2 cellular contexts compared by ENCODE assay signal in the genomic region with DNA sequence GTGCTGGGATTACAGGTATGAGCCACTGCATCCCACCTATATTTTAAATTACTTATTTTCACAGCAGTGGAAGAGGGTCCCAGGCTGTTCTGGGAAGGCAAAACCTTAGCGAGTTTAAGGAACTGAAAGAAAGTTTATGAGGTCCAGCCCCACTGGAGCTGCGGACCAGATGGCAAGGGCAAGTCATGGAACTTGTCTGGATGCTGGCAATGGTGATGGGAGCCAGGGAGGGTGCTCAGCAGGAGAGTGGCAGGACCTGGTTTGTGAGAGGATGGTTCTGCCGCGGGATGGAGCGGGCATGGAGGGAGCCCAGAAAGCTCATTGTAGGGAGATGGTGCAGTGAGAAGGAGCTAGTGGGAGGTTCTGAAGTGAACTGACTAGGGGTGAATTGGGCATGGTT.
TF ChIP-seq lines count a peak whose summit lies in the region.

No MANE protein-coding gene starts in this region.

TF ChIP-seq in A549, 52 proteins besides CTCF, POLR2A, EP300 and RAD21:
- TF ChIP-seq SMC3 (IDR thresholded peaks at IDR 0.05): no peak
- TF ChIP-seq PHF8 (IDR thresholded peaks at IDR 0.05; ENCODE audit: borderline replicate concordance, low read depth): no peak
- TF ChIP-seq TP53 (CRISPR knock-in tag; IDR thresholded peaks at IDR 0.05): no peak
- TF ChIP-seq JUN (IDR thresholded peaks at IDR 0.05): no peak
- TF ChIP-seq ZFP36 (IDR thresholded peaks at IDR 0.05; ENCODE audit: borderline replicate concordance, partially characterized antibody): no peak
- TF ChIP-seq CHD4 (IDR thresholded peaks at IDR 0.05; ENCODE audit: borderline replicate concordance): no peak
- no peak for TF ChIP-seq CBX2 (IDR thresholded peaks at IDR 0.05; ENCODE audit: borderline replicate concordance, low read depth)
- no peak for TF ChIP-seq KDM1A (IDR thresholded peaks at IDR 0.05; ENCODE audit: low read depth)
- no peak for TF ChIP-seq EHMT2 (IDR thresholded peaks at IDR 0.05; ENCODE audit: low read depth)

TF ChIP-seq in IMR-90, 13 proteins besides CTCF, POLR2A, EP300 and RAD21:
- no peak for TF ChIP-seq CEBPB (IDR thresholded peaks at IDR 0.05; ENCODE audit: low read depth, low read length)
- TF ChIP-seq MXI1 (IDR thresholded peaks at IDR 0.05; ENCODE audit: borderline replicate concordance, low read depth, low read length): no peak
- no peak for TF ChIP-seq MAFK (IDR thresholded peaks at IDR 0.05; ENCODE audit: low read depth, low read length)
- TF ChIP-seq BHLHE40 (IDR thresholded peaks at IDR 0.05; ENCODE audit: low read depth, low read length): no peak
- no peak for TF ChIP-seq NFE2L2 (IDR thresholded peaks at IDR 0.05; ENCODE audit: low read depth, low read length)
- TF ChIP-seq SMC3 (IDR thresholded peaks at IDR 0.05; ENCODE audit: low read depth, low read length): no peak
- TF ChIP-seq CHD1 (IDR thresholded peaks at IDR 0.05; ENCODE audit: low read depth, low read length): no peak
